In the genomic region with DNA sequence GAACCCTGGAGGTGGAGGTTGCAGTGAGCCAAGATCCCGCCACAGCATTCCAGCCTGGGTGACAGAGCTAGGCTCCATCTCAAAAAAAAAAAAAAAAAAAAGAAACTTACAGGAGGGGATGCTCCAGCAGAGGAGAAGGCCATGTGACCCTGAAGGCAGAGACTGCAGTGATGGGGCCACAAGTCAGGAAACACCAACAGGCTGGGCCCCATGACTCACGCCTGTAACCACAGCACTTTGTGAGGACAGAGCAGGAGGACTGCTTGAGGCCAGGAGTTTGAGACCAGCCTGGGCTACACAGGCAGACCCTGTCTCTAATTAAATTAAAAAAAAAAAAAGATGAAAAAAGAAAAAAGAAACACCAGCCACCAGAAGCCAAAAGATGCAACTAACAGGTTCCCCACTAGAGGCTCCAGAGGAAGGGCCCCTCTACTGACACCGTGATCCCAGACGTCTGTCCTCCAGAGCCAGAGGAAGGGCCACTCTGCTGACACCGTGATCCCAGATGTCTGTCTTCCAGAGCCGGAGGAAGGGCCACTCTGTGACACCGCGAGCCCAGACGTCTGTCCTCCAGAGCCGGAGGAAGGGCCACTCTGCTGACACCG, we compare ENCODE assay signal across 8 cellular contexts. TPM values are rescaled to one million over a fixed set of nuclear protein-coding genes. Genes with fewer than 3 reads are reported as not detected.
DNase-seq lines count a peak whose midpoint lies in the region; ATAC-seq and TF ChIP-seq lines count a peak whose summit lies in the region.
"Had no signal": no experiment of that assay in that cellular context is flagged by ENCODE, and none has a peak within 500 bp of the region (broad histone marks: within the 10 kb centered on the region; RNA-seq: fewer than 3 reads in every experiment).

No MANE protein-coding gene starts in this region.

- CTCF ChIA-PET in CD8-positive, alpha-beta memory T cell (lab: Charles Lee): no interaction called here

- H3K27ac ChIP-seq in CD8-positive, alpha-beta memory T cell (ENCODE audit: low read depth, low read length): no peak overlapping the region

- no peaks in the 10 kb centered on the region for H3K27me3 ChIP-seq in CD8-positive, alpha-beta memory T cell (ENCODE audit: insufficient read depth, low read length, poor library complexity, severe bottlenecking)

- H3K4me1 ChIP-seq in mucosa of descending colon (ENCODE audit: low read depth): no peaks in the 10 kb centered on the region
- no peaks in the 10 kb centered on the region for H3K4me1 ChIP-seq in CD8-positive, alpha-beta memory T cell (ENCODE audit: insufficient read depth, low read length)

- peak; percentile 54 for ATAC-seq in GM18511 (IDR thresholded peaks at IDR 0.05; ENCODE audit: unreplicated experiment)
- peak; percentile 37 for ATAC-seq in mucosa of descending colon

- DNase-seq in HFFc6 (no peak), SIG-M5 (lab: John Stamatoyannopoulos, UW) (peak; percentile 15), mucosa of descending colon (no peak), retina (no peak), COLO829 (ENCODE audit: low spot score) (no peak)
- DNase-seq in CD8-positive, alpha-beta memory T cell: no peak

- H3K36me3 Mint-ChIP-seq in HFFc6 (ENCODE audit: low read depth): no peaks in the 10 kb centered on the region
- no peaks in the 10 kb centered on the region for H3K36me3 Mint-ChIP-seq in CD8-positive, alpha-beta memory T cell

- H3K27me3 Mint-ChIP-seq in HFFc6 (ENCODE audit: insufficient read depth): peaks cover 1% of the 10 kb centered on the region
- peaks cover 6 to 11% of the 10 kb centered on the region in 2 donors for H3K27me3 Mint-ChIP-seq in CD8-positive, alpha-beta memory T cell

- H3K9me3 Mint-ChIP-seq in HFFc6: peaks cover 10% of the 10 kb centered on the region
- no peaks in the 10 kb centered on the region for H3K9me3 Mint-ChIP-seq in CD8-positive, alpha-beta memory T cell

- POLR2A ChIA-PET in CD8-positive, alpha-beta memory T cell (lab: Charles Lee): no interaction called here

- intact Hi-C loops in mucosa of descending colon (cut with DNase I, micrococcal nuclease): no loop called here

- H3K9me3 ChIP-seq in mucosa of descending colon: no peaks in the 10 kb centered on the region
- H3K9me3 ChIP-seq in CD8-positive, alpha-beta memory T cell (ENCODE audit: low read length): no peaks in the 10 kb centered on the region

- H3K36me3 ChIP-seq in mucosa of descending colon (ENCODE audit: low read depth): no peaks in the 10 kb centered on the region
- H3K36me3 ChIP-seq in CD8-positive, alpha-beta memory T cell (ENCODE audit: insufficient read depth, low read length): no peaks in the 10 kb centered on the region

- TF ChIP-seq CTCF in HFFc6 (IDR thresholded peaks at IDR 0.05): peak; percentile 20; the same call in 1 of the 2 replicates
- no peak for TF ChIP-seq CTCF in mucosa of descending colon (IDR thresholded peaks at IDR 0.05)

- no peak overlapping the region for H3K4me3 Mint-ChIP-seq in HFFc6
- H3K4me3 Mint-ChIP-seq in CD8-positive, alpha-beta memory T cell: no peak overlapping the region

- H3K27ac Mint-ChIP-seq in HFFc6: no peak overlapping the region
- no peak overlapping the region for H3K27ac Mint-ChIP-seq in CD8-positive, alpha-beta memory T cell

- H3K4me3 ChIP-seq in mucosa of descending colon: no peak overlapping the region
- H3K4me3 ChIP-seq in CD8-positive, alpha-beta memory T cell (ENCODE audit: low read length): no peak overlapping the region

- H3K4me1 Mint-ChIP-seq in HFFc6 (ENCODE audit: low read depth): no peaks in the 10 kb centered on the region
- H3K4me1 Mint-ChIP-seq in CD8-positive, alpha-beta memory T cell: peaks cover 9 to 10% (median 9%) of the 10 kb centered on the region in 3 donors

RNA-seq across cellular contexts. Expression of a gene that starts 9.1 kb away (rescaled TPM):
- total RNA-seq in HFFc6 (2021; fragmentation: NEBNext Ultra II Directional; extraction: Animal tissue kit (Norgen Biotek cat#: 25700)): not detected
- total RNA-seq in mucosa of descending colon: under 1 TPM in 2 of 3 donors, not detected in 1; 0.65 to 0.73 TPM
- total RNA-seq in CD8-positive, alpha-beta memory T cell: under 1 TPM; 0.22 to 0.24 TPM
- polyA plus RNA-seq in CD8-positive, alpha-beta memory T cell: 0.24 TPM
- polyA plus RNA-seq: keratinocyte had no signal

RNA-seq across cellular contexts. Expression of a gene that starts 20.4 kb away (rescaled TPM):
- total RNA-seq in HFFc6 (2021; fragmentation: NEBNext Ultra II Directional; extraction: Animal tissue kit (Norgen Biotek cat#: 25700)): 10 to 100 TPM; 20.2 to 26.4 (median 23.1) TPM
- total RNA-seq in mucosa of descending colon: 10 to 100 TPM; 15.4 to 23.4 (median 15.7) TPM
- 10 to 100 TPM; 21.0 to 21.7 TPM for total RNA-seq in CD8-positive, alpha-beta memory T cell
- 16.1 TPM for polyA plus RNA-seq in CD8-positive, alpha-beta memory T cell
